Comparison of ENCODE assay signal across 9 cellular contexts in the genomic region with DNA sequence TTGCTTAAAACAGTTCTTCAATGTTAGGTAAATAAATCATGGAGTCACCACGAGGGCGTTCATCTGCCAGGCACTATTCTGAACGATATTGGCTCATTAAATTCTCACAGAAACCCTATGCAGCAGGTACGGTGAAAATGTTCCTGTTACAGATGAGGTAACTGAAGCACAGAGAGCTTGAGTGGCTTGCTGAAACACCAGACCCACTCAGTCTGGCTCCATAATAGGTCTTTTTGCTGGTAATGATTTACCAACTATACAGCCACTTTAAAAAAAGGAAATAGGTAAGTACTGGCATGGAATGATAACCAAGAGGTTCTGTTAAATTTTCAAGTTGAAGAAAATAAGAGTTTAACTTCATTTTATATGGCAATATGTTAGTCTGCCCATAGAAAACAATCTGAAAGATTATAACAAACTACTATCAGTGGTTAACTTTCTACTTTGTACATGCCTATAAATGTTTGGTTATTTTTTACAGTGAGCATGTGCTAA. TPM values are rescaled to one million over a fixed set of nuclear protein-coding genes. Genes with fewer than 3 reads are reported as not detected.
DNase-seq lines count a peak whose midpoint lies in the region; ATAC-seq and TF ChIP-seq lines count a peak whose summit lies in the region.
"Had no signal": no experiment of that assay in that cellular context is flagged by ENCODE, and none has a peak within 500 bp of the region (broad histone marks: within the 10 kb centered on the region; RNA-seq: fewer than 3 reads in every experiment).

No MANE protein-coding gene starts in this region.

- H3K4me3 ChIP-seq in right cardiac atrium (ENCODE audit: low read length) (peak overlapping the region; percentile 94), suprapubic skin (peak overlapping the region; percentile 84)

- peak overlapping the region; percentile 100 for H3K27ac ChIP-seq in right cardiac atrium (ENCODE audit: low read length)
- peak overlapping the region; percentile 97 for H3K27ac ChIP-seq in suprapubic skin

- TF ChIP-seq CTCF in suprapubic skin (IDR thresholded peaks at IDR 0.05) (no peak), GM10266 (IDR thresholded peaks at IDR 0.05; ENCODE audit: control insufficient read depth, insufficient read depth, low read depth, missing control alignments) (no peak)

- H3K36me3 ChIP-seq in suprapubic skin: no peaks in the 10 kb centered on the region

- no peak for TF ChIP-seq POLR2A in suprapubic skin (IDR thresholded peaks at IDR 0.05)

- TF ChIP-seq EP300 in suprapubic skin (IDR thresholded peaks at IDR 0.05): no peak

- 56% methylated on average over 4 of the region's 4 CpGs for WGBS in right cardiac atrium
- 24% methylated on average over 4 of the region's 4 CpGs for WGBS in suprapubic skin

- peak; percentile 4 to 15 for DNase-seq in NCI-H526 (lab: John Stamatoyannopoulos, UW)
- DNase-seq in NCI-H526 treated with DMSO at 0.1 percent for 48 hours (lab: John Stamatoyannopoulos, UW): no peak
- DNase-seq in NCI-H345 (lab: John Stamatoyannopoulos, UW): peak; percentile 3
- no peak for DNase-seq in right cardiac atrium
- no peak for DNase-seq in suprapubic skin (ENCODE audit: low spot score in 2 of 2)
- no peak for DNase-seq in GM10266 (ENCODE audit: extremely low spot score)
- no peak for DNase-seq in stimulated activated CD4-positive, alpha-beta T cell treated with anti-CD3 and anti-CD28 coated beads, Interleukin-4, amount 100 ng/mL, for 4 hours
- DNase-seq: activated T-cell treated with anti-CD3 and anti-CD28 coated beads for 4 hours had no signal

- H3K4me1 ChIP-seq in right cardiac atrium (ENCODE audit: control insufficient read depth, insufficient read depth, low read length) (peaks cover 2% of the 10 kb centered on the region), suprapubic skin (peaks cover 39% of the 10 kb centered on the region)

- H3K27me3 ChIP-seq in right cardiac atrium (ENCODE audit: control insufficient read depth, insufficient read depth) (no peaks in the 10 kb centered on the region), suprapubic skin (no peaks in the 10 kb centered on the region)

- no peaks in the 10 kb centered on the region for H3K9me3 ChIP-seq in right cardiac atrium (ENCODE audit: control insufficient read depth, low read length)
- no peaks in the 10 kb centered on the region for H3K9me3 ChIP-seq in suprapubic skin

- ATAC-seq in right cardiac atrium (no peak), GM19035 (IDR thresholded peaks at IDR 0.05; ENCODE audit: unreplicated experiment) (no peak)

- intact Hi-C loops in right cardiac atrium (cut with DNase I): no loop called here

RNA-seq across cellular contexts. Expression of a gene that starts 1.3 kb away (rescaled TPM):
- total RNA-seq in right cardiac atrium (10 to 100 TPM; 69.6 to 93.4 (median 87.4) TPM), suprapubic skin (10 to 100 TPM; 52.6 to 65.3 (median 55.6) TPM)
- polyA plus RNA-seq in right cardiac atrium: 24.4 TPM

Comparison
In these comparisons a context has a peak if more than half of its experiments do, and no peak if none do; other contexts are left out.
1. DNase-seq: peak in NCI-H526 (2 of 2) and NCI-H345 (single experiment); none in NCI-H526 treated with DMSO at 0.1 percent for 48 hours (single experiment), right cardiac atrium (0 of 3), suprapubic skin (0 of 2), GM10266 (single experiment) and stimulated activated CD4-positive, alpha-beta T cell treated with anti-CD3 and anti-CD28 coated beads, Interleukin-4, amount 100 ng/mL, for 4 hours (0 of 2).